Comparison of ENCODE assay signal across 8 cellular contexts in genomic region chr19:34365463-34366401, GRCh38. TPM values are rescaled to one million over a fixed set of nuclear protein-coding genes. Genes with fewer than 3 reads are reported as not detected.
DNase-seq lines count a peak whose midpoint lies in the region; ATAC-seq and TF ChIP-seq lines count a peak whose summit lies in the region.

No MANE protein-coding gene starts in this region.

- peak overlapping the region; percentile 70 for H3K4me3 ChIP-seq in kidney epithelial cell (ENCODE audit: low read depth, low read length)

- H3K36me3 ChIP-seq in kidney epithelial cell (ENCODE audit: control insufficient read depth, insufficient read depth, low read length) = peaks cover 8% of the 10 kb centered on the region

- H3K27me3 ChIP-seq in kidney epithelial cell (ENCODE audit: control insufficient read depth, insufficient read depth, low read length) = no peaks in the 10 kb centered on the region

- peak; percentile 10 for ATAC-seq in HG02852 (IDR thresholded peaks at IDR 0.05; ENCODE audit: unreplicated experiment)

- TF ChIP-seq CTCF in kidney epithelial cell (IDR thresholded peaks at IDR 0.05; ENCODE audit: insufficient read depth, low read length, poor library complexity, severe bottlenecking) = no peak

- DNase-seq in ELF-1 (ENCODE audit: low read depth, low spot score) (peak; percentile 36), RPMI7951 (ENCODE audit: low read depth) (peak; percentile 43), cerebellum (ENCODE audit: low spot score) (peak; percentile 63), kidney epithelial cell (ENCODE audit: low read depth) (no peak), NCI-H1436 treated with DMSO at 0.1 percent for 48 hours (lab: John Stamatoyannopoulos, UW) (no peak), NCI-H1694 (lab: John Stamatoyannopoulos, UW) (no peak)
- peak; percentile 26 for DNase-seq in stimulated activated CD4-positive, alpha-beta T cell treated with anti-CD3 and anti-CD28 coated beads, Interleukin-4, amount 100 ng/mL, for 1 hour

RNA-seq across cellular contexts. Expression of gene GPI, which starts 0.7 kb away (rescaled TPM):
- total RNA-seq in RPMI7951 (2014; rRNA removed; shearing (Covaris generic)) = 298 and 372 TPM in 2 replicates
- 115 TPM for total RNA-seq in cerebellum
- total RNA-seq in kidney epithelial cell = 222 and 223 TPM in 2 replicates

RNA-seq across cellular contexts. Expression of gene PDCD2L, which starts 38.5 kb away (rescaled TPM):
- total RNA-seq in RPMI7951 (2014; rRNA removed; shearing (Covaris generic)) = 12.0 and 16.5 TPM in 2 replicates
- total RNA-seq in cerebellum (12.4 TPM), kidney epithelial cell (29.0 and 31.8 TPM in 2 replicates)

Comparison
In these comparisons a context has a peak if more than half of its experiments do, and no peak if none do; other contexts are left out.
1. DNase-seq: peak in ELF-1 (single experiment), RPMI7951 (single experiment), cerebellum (single experiment) and stimulated activated CD4-positive, alpha-beta T cell treated with anti-CD3 and anti-CD28 coated beads, Interleukin-4, amount 100 ng/mL, for 1 hour (single experiment); none in kidney epithelial cell (single experiment), NCI-H1436 treated with DMSO at 0.1 percent for 48 hours (single experiment) and NCI-H1694 (single experiment).